In the genomic region with DNA sequence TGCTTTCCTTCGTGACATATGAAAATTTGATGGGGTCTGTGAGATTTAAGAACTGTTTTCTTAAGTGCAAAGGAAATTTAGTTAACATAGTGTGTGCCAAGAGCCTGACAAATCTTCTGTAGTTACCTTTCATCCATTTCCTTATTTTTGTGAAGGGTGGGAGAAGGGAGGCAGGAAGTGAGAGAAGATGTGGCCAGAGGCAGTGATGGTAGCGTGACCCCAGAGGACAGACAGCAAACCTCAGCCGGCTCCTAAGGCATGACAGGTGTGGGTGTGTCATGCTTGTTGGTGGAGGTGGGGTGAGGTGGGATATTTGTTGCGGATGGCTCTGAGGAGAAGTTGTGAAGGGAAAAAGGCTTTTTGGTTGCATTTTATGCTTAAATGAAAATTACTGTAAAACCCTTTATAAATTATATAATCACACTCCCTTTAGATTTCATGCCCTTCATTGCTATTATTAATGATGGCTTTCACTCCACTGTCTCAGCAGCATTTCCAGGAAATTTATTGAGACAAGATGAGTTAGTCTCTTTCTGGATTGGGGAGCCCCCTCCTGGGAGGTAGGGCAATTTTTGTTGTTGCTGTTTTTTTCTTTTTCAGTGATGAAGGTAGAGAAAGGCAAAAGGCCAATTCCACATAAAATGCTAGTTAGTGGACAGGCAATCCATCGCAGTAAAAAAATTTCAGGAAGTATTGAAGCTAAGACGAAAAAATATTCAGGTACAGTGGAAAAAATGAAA, we compare ENCODE assay signal across 7 cellular contexts.
DNase-seq lines count a peak whose midpoint lies in the region; ATAC-seq and TF ChIP-seq lines count a peak whose summit lies in the region.

No MANE protein-coding gene starts in this region.

- peak overlapping the region; percentile 83 to 96 (median 93) for H3K27ac Mint-ChIP-seq in brain
- peak overlapping the region in 1 of 7 donors; percentile 66 for H3K27ac Mint-ChIP-seq in CD14-positive monocyte

- TF ChIP-seq CTCF in Loucy (conservative IDR thresholded peaks at IDR 0.05; ENCODE audit: low read length) (peak; percentile 47), brain (conservative IDR thresholded peaks at IDR 0.05) (peak; percentile 59 to 69), parathyroid adenoma (IDR thresholded peaks at IDR 0.05) (peak; percentile 27), CD14-positive monocyte (IDR thresholded peaks at IDR 0.05) (no peak)

- intact Hi-C loops in CD14-positive monocyte (cut with micrococcal nuclease), result no loop called here

- H3K4me1 ChIP-seq in Loucy (ENCODE audit: insufficient read depth, low read length, poor library complexity, severe bottlenecking) (no peaks in the 10 kb centered on the region), parathyroid adenoma (no peaks in the 10 kb centered on the region)

- H3K36me3 ChIP-seq in Loucy (ENCODE audit: insufficient read depth, low read length) (no peaks in the 10 kb centered on the region), parathyroid adenoma (ENCODE audit: control insufficient read depth, insufficient read depth, low read length) (no peaks in the 10 kb centered on the region)

- H3K4me1 Mint-ChIP-seq in brain, result peaks cover 82% of the 10 kb centered on the region
- H3K4me1 Mint-ChIP-seq in CD14-positive monocyte, result peaks cover 10% of the 10 kb centered on the region

- H3K4me3 Mint-ChIP-seq in brain (peak overlapping the region in 3 of 5 experiments; percentile 43 to 64 (median 47)), CD14-positive monocyte (peak overlapping the region in 1 of 2 donors; percentile 20)

- H3K9me3 Mint-ChIP-seq in brain, result peaks cover 0 to 8% (median 0%) of the 10 kb centered on the region in 5 experiments
- H3K9me3 Mint-ChIP-seq in CD14-positive monocyte, result no peaks in the 10 kb centered on the region

- ATAC-seq in GM18502 (IDR thresholded peaks at IDR 0.05; ENCODE audit: poor library complexity, unreplicated experiment) (peak; percentile 83), GM21381 (IDR thresholded peaks at IDR 0.05; ENCODE audit: unreplicated experiment) (no peak)

- no peaks in the 10 kb centered on the region for H3K9me2 ChIP-seq in Loucy (replicated peaks; ENCODE audit: low read depth, low read length)

- H2AFZ ChIP-seq in Loucy (ENCODE audit: low read length), result no peak overlapping the region
- no peak overlapping the region for H2AFZ ChIP-seq in parathyroid adenoma

- no peak for DNase-seq in CD14-positive monocyte (ENCODE audit: low spot score)
- no peak for DNase-seq in NCI-H2171 (lab: John Stamatoyannopoulos, UW)

- H3K36me3 Mint-ChIP-seq in brain (no peaks in the 10 kb centered on the region), CD14-positive monocyte (no peaks in the 10 kb centered on the region)

- H3K27me3 Mint-ChIP-seq in brain (peaks cover 4% of the 10 kb centered on the region), CD14-positive monocyte (ENCODE audit: low read depth in 3 of 3) (peaks cover 8 to 24% (median 21%) of the 10 kb centered on the region in 3 donors)

- H4K20me1 ChIP-seq in Loucy (ENCODE audit: insufficient read depth, low read length, poor library complexity, severe bottlenecking), result no peaks in the 10 kb centered on the region

- H3K79me2 ChIP-seq in Loucy (ENCODE audit: insufficient read depth, low read length) (no peaks in the 10 kb centered on the region), parathyroid adenoma (no peaks in the 10 kb centered on the region)

- H3K9me3 ChIP-seq in Loucy (ENCODE audit: insufficient read depth, low read depth, low read length), result no peaks in the 10 kb centered on the region
- H3K9me3 ChIP-seq in parathyroid adenoma (ENCODE audit: control insufficient read depth, low read length), result no peaks in the 10 kb centered on the region

- no peaks in the 10 kb centered on the region for H3F3A ChIP-seq in Loucy (ENCODE audit: low read depth)

- H3K27ac ChIP-seq in parathyroid adenoma, result no peak overlapping the region

- H3K9ac ChIP-seq in Loucy (ENCODE audit: low read depth, low read length, poor library complexity, severe bottlenecking) (no peak overlapping the region), parathyroid adenoma (no peak overlapping the region)

- H3K27me3 ChIP-seq in Loucy (ENCODE audit: insufficient read depth, low read length, poor library complexity, severe bottlenecking) (peaks cover 4% of the 10 kb centered on the region), parathyroid adenoma (ENCODE audit: control insufficient read depth, insufficient read depth, low read length) (no peaks in the 10 kb centered on the region)

- no peak overlapping the region for H3K4me2 ChIP-seq in Loucy (ENCODE audit: low read depth, low read length, poor library complexity, severe bottlenecking)
- H3K4me2 ChIP-seq in parathyroid adenoma (ENCODE audit: low read length), result no peak overlapping the region

- H3K4me3 ChIP-seq in Loucy (ENCODE audit: low read length, poor library complexity, severe bottlenecking) (no peak overlapping the region), parathyroid adenoma (ENCODE audit: low read depth, low read length) (no peak overlapping the region)
